Comparison of ENCODE assay signal across 15 cellular contexts in genomic region chr15:22967084-22967770, GRCh38. TPM values are rescaled to one million over a fixed set of nuclear protein-coding genes. Genes with fewer than 3 reads are reported as not detected.
A peak's percentile ranks its signal among the peaks of the same experiment; 100 is the strongest.
DNase-seq lines count a peak whose midpoint lies in the region; ATAC-seq and TF ChIP-seq lines count a peak whose summit lies in the region.
"Had no signal": no experiment of that assay in that cellular context is flagged by ENCODE, and none has a peak within 500 bp of the region (broad histone marks: within the 10 kb centered on the region; RNA-seq: fewer than 3 reads in every experiment).

No MANE protein-coding gene starts in this region.

- H3K9me3 ChIP-seq in BLaER1: peaks cover 25% of the 10 kb centered on the region
- H3K9me3 ChIP-seq in RWPE2 (ENCODE audit: severe bottlenecking): peaks cover 14% of the 10 kb centered on the region
- H3K9me3 ChIP-seq in fibroblast of lung (ENCODE audit: control insufficient read depth, insufficient read depth, low read depth, low read length): no peaks in the 10 kb centered on the region
- H3K9me3 ChIP-seq: SJCRH30 had no signal

- H3K27me3 ChIP-seq in BLaER1: no peaks in the 10 kb centered on the region
- no peaks in the 10 kb centered on the region for H3K27me3 ChIP-seq in RWPE2 (ENCODE audit: insufficient read depth, poor library complexity, severe bottlenecking)
- H3K27me3 ChIP-seq in fibroblast of lung (ENCODE audit: control insufficient read depth, insufficient read depth, low read length): no peaks in the 10 kb centered on the region
- H3K27me3 ChIP-seq: SJCRH30 had no signal

- H3K9ac ChIP-seq in BLaER1 (0 out of 2 replicates have a peak overlapping the region, but pooled peaks have one; percentile 20), fibroblast of lung (ENCODE audit: insufficient read depth, low read length) (no peak overlapping the region)
- H3K9ac ChIP-seq: KMS-11 had no signal

- ATAC-seq in RWPE2 (ENCODE audit: low read depth): no peak
- ATAC-seq in sciatic nerve: no peak
- ATAC-seq: HepG2 had no signal

- no peak overlapping the region for H3K4me3 Mint-ChIP-seq in T-helper 2 cell treated with Interferon-gamma antibody and Interleukin-4, amounts not matched to agents 5 μg/mL and 100 μg/mL, for 36 hours
- H3K4me3 Mint-ChIP-seq: CD4-positive, CD25-positive, alpha-beta regulatory T cell had no signal

- H3K27ac Mint-ChIP-seq in T-helper 2 cell treated with Interferon-gamma antibody and Interleukin-4, amounts not matched to agents 5 μg/mL and 100 μg/mL, for 36 hours: no peak overlapping the region
- H3K27ac Mint-ChIP-seq: CD4-positive, CD25-positive, alpha-beta regulatory T cell had no signal

- H3K79me2 ChIP-seq in fibroblast of lung (ENCODE audit: control insufficient read depth, insufficient read depth, low read length): peaks cover 81% of the 10 kb centered on the region

- H2AFZ ChIP-seq in fibroblast of lung (ENCODE audit: low read length): no peak overlapping the region

- H3K27me3 Mint-ChIP-seq in T-helper 2 cell treated with Interferon-gamma antibody and Interleukin-4, amounts not matched to agents 5 μg/mL and 100 μg/mL, for 36 hours (ENCODE audit: low read depth): no peaks in the 10 kb centered on the region

- H3K27ac ChIP-seq in BLaER1 (peak overlapping the region; percentile 60), RWPE2 (ENCODE audit: poor library complexity, severe bottlenecking) (peak overlapping the region; percentile 31), fibroblast of lung (ENCODE audit: insufficient read depth, low read length) (peak overlapping the region; percentile 31)
- H3K27ac ChIP-seq: KMS-11, SJCRH30 had no signal

- H3K36me3 ChIP-seq in BLaER1 (peaks cover 39% of the 10 kb centered on the region), RWPE2 (ENCODE audit: low read depth) (peaks cover 28% of the 10 kb centered on the region), fibroblast of lung (ENCODE audit: control insufficient read depth, insufficient read depth, low read length) (no peaks in the 10 kb centered on the region)
- H3K36me3 ChIP-seq: SJCRH30 had no signal

- H3K4me2 ChIP-seq in BLaER1: peak overlapping the region; percentile 65
- no peak overlapping the region for H3K4me2 ChIP-seq in fibroblast of lung (ENCODE audit: extremely low read depth, insufficient read depth, low read length)
- H3K4me2 ChIP-seq: KMS-11 had no signal

- no peak overlapping the region for H3K4me3 ChIP-seq in BLaER1
- no peak overlapping the region for H3K4me3 ChIP-seq in RWPE2 (ENCODE audit: severe bottlenecking)
- H3K4me3 ChIP-seq in fibroblast of lung (replicated peaks in 1 of 4; ENCODE audit: control extremely low read depth in 1 of 4, insufficient read depth in 1 of 4, low read depth in 3 of 4, low read length in 4 of 4): no peak overlapping the region
- H3K4me3 ChIP-seq: SJCRH30 had no signal

- no peaks in the 10 kb centered on the region for H3K4me1 Mint-ChIP-seq in T-helper 2 cell treated with Interferon-gamma antibody and Interleukin-4, amounts not matched to agents 5 μg/mL and 100 μg/mL, for 36 hours (ENCODE audit: low read depth)
- H3K4me1 Mint-ChIP-seq: CD4-positive, CD25-positive, alpha-beta regulatory T cell had no signal

- peaks cover 4% of the 10 kb centered on the region for H3K9me3 Mint-ChIP-seq in T-helper 2 cell treated with Interferon-gamma antibody and Interleukin-4, amounts not matched to agents 5 μg/mL and 100 μg/mL, for 36 hours

- TF ChIP-seq CTCF in RWPE2 (IDR thresholded peaks at IDR 0.05; ENCODE audit: poor library complexity, severe bottlenecking): no peak
- no peak for TF ChIP-seq CTCF in fibroblast of lung (conservative IDR thresholded peaks at IDR 0.05 in 1 of 2, IDR thresholded peaks at IDR 0.05 in 1 of 2; ENCODE audit: low read depth in 1 of 2, low read length in 2 of 2)

- H4K20me1 ChIP-seq in BLaER1: peaks cover 89% of the 10 kb centered on the region
- H4K20me1 ChIP-seq in fibroblast of lung (ENCODE audit: control insufficient read depth, extremely low read depth, insufficient read depth, low read length): no peaks in the 10 kb centered on the region

- DNase-seq in RWPE2 (ENCODE audit: low spot score) (peak; percentile 71), fibroblast of lung (ENCODE audit: low read depth in 2 of 2) (no peak), sciatic nerve (ENCODE audit: low spot score) (peak; percentile 14), A172 (ENCODE audit: low spot score) (no peak), DMS153 treated with DMSO at 0.1 percent for 48 hours (lab: John Stamatoyannopoulos, UW; ENCODE audit: unreplicated experiment) (no peak), NCI-H226 (no peak)
- DNase-seq in T-helper 2 cell treated with Interferon-gamma antibody and Interleukin-4, amounts not matched to agents 5 μg/mL and 100 μg/mL, for 36 hours (ENCODE audit: low spot score): no peak
- DNase-seq: CD4-positive, CD25-positive, alpha-beta regulatory T cell; GF-D8; NCI-H1092 treated with DMSO at 0.1 percent for 48 hours; NCI-H69; SJCRH30 had no signal

- intact Hi-C loops in sciatic nerve (cut with DNase I): no loop called here

- H3K4me1 ChIP-seq in BLaER1 (peaks cover 79% of the 10 kb centered on the region), RWPE2 (ENCODE audit: insufficient read depth, poor library complexity, severe bottlenecking) (peaks cover 33% of the 10 kb centered on the region), fibroblast of lung (ENCODE audit: control insufficient read depth, extremely low read depth, insufficient read depth, low read length) (peaks cover 15% of the 10 kb centered on the region)
- H3K4me1 ChIP-seq: SJCRH30 had no signal

- no peaks in the 10 kb centered on the region for H3K36me3 Mint-ChIP-seq in T-helper 2 cell treated with Interferon-gamma antibody and Interleukin-4, amounts not matched to agents 5 μg/mL and 100 μg/mL, for 36 hours (ENCODE audit: low read depth)
- H3K36me3 Mint-ChIP-seq: CD4-positive, CD25-positive, alpha-beta regulatory T cell had no signal

RNA-seq across cellular contexts. Expression of gene CYFIP1, which starts 12.9 kb away (rescaled TPM):
- total RNA-seq in fibroblast of lung (63.9 and 102 TPM in 2 replicates), sciatic nerve (140 TPM)
- 59.4 and 83.2 TPM in 2 replicates for polyA plus RNA-seq in fibroblast of lung
- 83.8 and 109 TPM in 2 replicates for polyA plus RNA-seq in fibroblast of lung (2012)
- polyA minus RNA-seq in fibroblast of lung (ENCODE audit: low replicate concordance): 383 and 476 TPM in 2 replicates
- total RNA-seq in A172 (2014; rRNA removed; shearing (Covaris generic)): 78.1 and 81.4 TPM in 2 replicates

Comparison
In these comparisons a context has a peak if more than half of its experiments do, and no peak if none do; other contexts are left out.
1. DNase-seq: peak in RWPE2 (single experiment) and sciatic nerve (single experiment); none in fibroblast of lung (0 of 2), A172 (single experiment), DMS153 treated with DMSO at 0.1 percent for 48 hours (single experiment), T-helper 2 cell treated with Interferon-gamma antibody and Interleukin-4, amounts not matched to agents 5 μg/mL and 100 μg/mL, for 36 hours (single experiment) and NCI-H226 (single experiment).
2. Peak in every context shown above with its lines, with median percentiles within 50 percentile points of each other: H3K27ac ChIP-seq.